12 cellular contexts compared by ENCODE assay signal in genomic region chr7:16933296-16934248, GRCh38. TPM values are rescaled to one million over a fixed set of nuclear protein-coding genes. Genes with fewer than 3 reads are reported as not detected.
DNase-seq lines count a peak whose midpoint lies in the region; ATAC-seq and TF ChIP-seq lines count a peak whose summit lies in the region.
"Had no signal": no experiment of that assay in that cellular context is flagged by ENCODE, and none has a peak within 500 bp of the region (broad histone marks: within the 10 kb centered on the region; RNA-seq: fewer than 3 reads in every experiment).

No MANE protein-coding gene starts in this region.

- H3K4me3 Mint-ChIP-seq in CD14-positive monocyte (peak overlapping the region; percentile 53 to 77), T-helper 17 cell (peak overlapping the region; percentile 77)

- no peaks in the 10 kb centered on the region for H3K9me3 Mint-ChIP-seq in CD14-positive monocyte

- peaks cover 60% of the 10 kb centered on the region for H3K4me1 Mint-ChIP-seq in CD14-positive monocyte
- H3K4me1 Mint-ChIP-seq in T-helper 17 cell: peaks cover 42% of the 10 kb centered on the region

- ATAC-seq in HG02610 (IDR thresholded peaks at IDR 0.05; ENCODE audit: unreplicated experiment) (peak; percentile 62), T-helper 17 cell (peak; percentile 50)

- H3K36me3 Mint-ChIP-seq in CD14-positive monocyte: peaks cover 6 to 7% of the 10 kb centered on the region in 2 donors
- peaks cover 2% of the 10 kb centered on the region for H3K36me3 Mint-ChIP-seq in T-helper 17 cell (ENCODE audit: low read depth)

- TF ChIP-seq CTCF in CD14-positive monocyte (IDR thresholded peaks at IDR 0.05): no peak

- DNase-seq in CD14-positive monocyte (ENCODE audit: low spot score) (peak; percentile 72), T-helper 17 cell (no peak), hippocampal formation (lab: John Stamatoyannopoulos, UW) (peak; percentile 11 to 29), posterior cingulate gyrus (no peak), NCI-H510A (lab: John Stamatoyannopoulos, UW) (no peak), NCI-H2196 (lab: John Stamatoyannopoulos, UW; ENCODE audit: unreplicated experiment) (no peak)
- DNase-seq in activated CD4-positive, CD25-positive, alpha-beta regulatory T cell (lab: John Stamatoyannopoulos, UW): no peak
- DNase-seq: NCI-H524 had no signal

- H3K27me3 Mint-ChIP-seq in CD14-positive monocyte (ENCODE audit: low read depth in 3 of 3) (peaks cover 0 to 3% (median 0%) of the 10 kb centered on the region in 3 donors), T-helper 17 cell (no peaks in the 10 kb centered on the region)

- H3K27ac Mint-ChIP-seq in CD14-positive monocyte: peak overlapping the region; percentile 46 to 88 (median 73)
- H3K27ac Mint-ChIP-seq in T-helper 17 cell: peak overlapping the region; percentile 76

- no peaks in the 10 kb centered on the region for H3K9me3 ChIP-seq in T-helper 17 cell (ENCODE audit: control insufficient read depth, low read length, poor library complexity, severe bottlenecking)

- intact Hi-C loops in CD14-positive monocyte (cut with micrococcal nuclease): no loop called here
- intact Hi-C loops in posterior cingulate gyrus (cut with DNase I): no loop called here

RNA-seq across cellular contexts. Expression of gene AGR3, which starts 51.8 kb away (rescaled TPM):
- not detected for polyA plus RNA-seq in CD14-positive monocyte
- total RNA-seq in T-helper 17 cell: not detected
- total RNA-seq: endothelial cell of umbilical vein, H4, kidney epithelial cell had no signal
- polyA plus RNA-seq: endothelial cell of umbilical vein had no signal

Comparison
In these comparisons a context has a peak if more than half of its experiments do, and no peak if none do; other contexts are left out.
1. DNase-seq: peak in CD14-positive monocyte (single experiment) and hippocampal formation (2 of 2); none in T-helper 17 cell (0 of 3), posterior cingulate gyrus (0 of 10), NCI-H510A (single experiment), NCI-H2196 (single experiment) and activated CD4-positive, CD25-positive, alpha-beta regulatory T cell (0 of 4).